ENCODE assay signal across 13 cellular contexts in genomic region chr6:45021652-45022051, GRCh38.
DNase-seq lines count a peak whose midpoint lies in the region; ATAC-seq and TF ChIP-seq lines count a peak whose summit lies in the region.
"Had no signal": no experiment of that assay in that cellular context is flagged by ENCODE, and none has a peak within 500 bp of the region (broad histone marks: within the 10 kb centered on the region; RNA-seq: fewer than 3 reads in every experiment).

No MANE protein-coding gene starts in this region.

- CTCF ChIA-PET in mammary epithelial cell (lab: Charles Lee; ENCODE audit: low non-redundant PET) = no interaction called here

- TF ChIP-seq CTCF in HFFc6 (IDR thresholded peaks at IDR 0.05) (no peak), mammary epithelial cell (conservative IDR thresholded peaks at IDR 0.05 in 1 of 2, IDR thresholded peaks at IDR 0.05 in 1 of 2; ENCODE audit: extremely low read depth in 1 of 2, insufficient read depth in 1 of 2, low read depth in 1 of 2, low read length in 2 of 2) (no peak)

- H2AFZ ChIP-seq in mammary epithelial cell (ENCODE audit: low read depth, low read length) = no peak overlapping the region

- peak overlapping the region; percentile 7; the same call in 1 of the 2 replicates for H3K27ac Mint-ChIP-seq in HFFc6
- peak overlapping the region; percentile 36 for H3K27ac Mint-ChIP-seq in T-helper 2 cell treated with Interferon-gamma antibody and Interleukin-4, amounts not matched to agents 5 μg/mL and 100 μg/mL, for 36 hours

- WGBS in mammary epithelial cell (ENCODE audit: low coverage, missing lambda C conversion rate) = 88% methylated on average over 2 of the region's 2 CpGs

- H3K4me1 ChIP-seq in BLaER1 treated with 17β-estradiol and CSF1 and Interleukin-3, amounts not matched to agents 10 nM and 100 nM = peaks cover 4 to 30% (median 20%) of the 10 kb centered on the region in 10 experiments; a peak in 19 of 20 replicates
- no peaks in the 10 kb centered on the region for H3K4me1 ChIP-seq in mammary epithelial cell (ENCODE audit: insufficient read depth, low read length)
- H3K4me1 ChIP-seq: ascending aorta had no signal

- BruUV-seq in mammary epithelial cell (replicated peaks; lab: Mats Ljungman, UMichigan) = no TSS peak

- peaks cover 20% of the 10 kb centered on the region for H3K4me1 Mint-ChIP-seq in HFFc6 (ENCODE audit: low read depth)
- peaks cover 25% of the 10 kb centered on the region for H3K4me1 Mint-ChIP-seq in T-helper 2 cell treated with Interferon-gamma antibody and Interleukin-4, amounts not matched to agents 5 μg/mL and 100 μg/mL, for 36 hours (ENCODE audit: low read depth)

- H3K4me2 ChIP-seq in BLaER1 treated with 17β-estradiol and CSF1 and Interleukin-3, amounts not matched to agents 10 nM and 100 nM = peak overlapping the region; percentile 3 to 76 (median 53); a peak in 17 of 22 replicates
- H3K4me2 ChIP-seq in mammary epithelial cell (ENCODE audit: insufficient read depth, low read depth, low read length) = no peak overlapping the region

- intact Hi-C loops in mammary epithelial cell (cut with micrococcal nuclease) = no loop called here

- no peaks in the 10 kb centered on the region; a peak in 1 of 22 replicates for H3K36me3 ChIP-seq in BLaER1 treated with 17β-estradiol and CSF1 and Interleukin-3, amounts not matched to agents 10 nM and 100 nM
- H3K36me3 ChIP-seq in mammary epithelial cell (ENCODE audit: insufficient read depth, low read length) = no peaks in the 10 kb centered on the region

- DNase-seq in HFFc6 = peak; percentile 34
- no peak for DNase-seq in T-helper 2 cell treated with Interferon-gamma antibody and Interleukin-4, amounts not matched to agents 5 μg/mL and 100 μg/mL, for 36 hours (ENCODE audit: low spot score)
- DNase-seq in hepatic stellate cell (ENCODE audit: low spot score) = peak; percentile 5
- no peak for DNase-seq in NCI-H345 (lab: John Stamatoyannopoulos, UW)
- no peak for DNase-seq in mammary epithelial cell
- DNase-seq: naive B cell; NCI-H2227 treated with DMSO at 0.1 percent for 48 hours; stimulated activated CD4-positive, alpha-beta T cell treated with anti-CD3 and anti-CD28 coated beads, Interleukin-4, amount 100 ng/mL, for 24 hours had no signal

- peak overlapping the region in 3 of 11 experiments; percentile 29 to 53 (median 34); a peak in 4 of 22 replicates for H3K9ac ChIP-seq in BLaER1 treated with 17β-estradiol and CSF1 and Interleukin-3, amounts not matched to agents 10 nM and 100 nM
- no peak overlapping the region for H3K9ac ChIP-seq in mammary epithelial cell (ENCODE audit: insufficient read depth, low read length)

- no peak overlapping the region; a peak in 1 of 20 replicates for H3K4me3 ChIP-seq in BLaER1 treated with 17β-estradiol and CSF1 and Interleukin-3, amounts not matched to agents 10 nM and 100 nM
- no peak overlapping the region for H3K4me3 ChIP-seq in mammary epithelial cell (replicated peaks in 1 of 3; ENCODE audit: insufficient read depth in 1 of 3, low read depth in 2 of 3, low read length in 3 of 3)
- H3K4me3 ChIP-seq: ascending aorta had no signal

- dilution Hi-C loops in mammary epithelial cell (cut with HindIII; ENCODE audit: low sequenced_read_pairs) = no loop called here

- peaks cover 10 to 25% (median 21%) of the 10 kb centered on the region in 11 experiments; a peak in 21 of 22 replicates for H3K9me3 ChIP-seq in BLaER1 treated with 17β-estradiol and CSF1 and Interleukin-3, amounts not matched to agents 10 nM and 100 nM (replicated peaks in 1 of 11)
- H3K9me3 ChIP-seq in mammary epithelial cell (replicated peaks; ENCODE audit: insufficient read depth, low read length) = no peaks in the 10 kb centered on the region
- H3K9me3 ChIP-seq: ascending aorta had no signal

- H3K4me3 Mint-ChIP-seq in HFFc6 = no peak overlapping the region
- H3K4me3 Mint-ChIP-seq in T-helper 2 cell treated with Interferon-gamma antibody and Interleukin-4, amounts not matched to agents 5 μg/mL and 100 μg/mL, for 36 hours = peak overlapping the region; percentile 42
- H3K4me3 Mint-ChIP-seq: naive B cell had no signal

- H3K9me3 Mint-ChIP-seq in HFFc6 = peaks cover 4% of the 10 kb centered on the region; the same call in 1 of the 2 replicates
- H3K9me3 Mint-ChIP-seq in T-helper 2 cell treated with Interferon-gamma antibody and Interleukin-4, amounts not matched to agents 5 μg/mL and 100 μg/mL, for 36 hours = peaks cover 30% of the 10 kb centered on the region

- no peaks in the 10 kb centered on the region for H4K20me1 ChIP-seq in BLaER1 treated with 17β-estradiol and CSF1 and Interleukin-3, amounts not matched to agents 10 nM and 100 nM
- no peaks in the 10 kb centered on the region for H4K20me1 ChIP-seq in mammary epithelial cell (ENCODE audit: insufficient read depth, low read length)

- H3K79me2 ChIP-seq in mammary epithelial cell (ENCODE audit: insufficient read depth, low read length) = no peaks in the 10 kb centered on the region

- H3K36me3 Mint-ChIP-seq in HFFc6 (ENCODE audit: low read depth) = peaks cover 4% of the 10 kb centered on the region
- peaks cover 28% of the 10 kb centered on the region for H3K36me3 Mint-ChIP-seq in T-helper 2 cell treated with Interferon-gamma antibody and Interleukin-4, amounts not matched to agents 5 μg/mL and 100 μg/mL, for 36 hours (ENCODE audit: low read depth)

- H3K27me3 Mint-ChIP-seq in HFFc6 (ENCODE audit: insufficient read depth) = no peaks in the 10 kb centered on the region
- no peaks in the 10 kb centered on the region for H3K27me3 Mint-ChIP-seq in T-helper 2 cell treated with Interferon-gamma antibody and Interleukin-4, amounts not matched to agents 5 μg/mL and 100 μg/mL, for 36 hours (ENCODE audit: low read depth)
- H3K27me3 Mint-ChIP-seq: naive B cell had no signal

- ATAC-seq in HG02588 (IDR thresholded peaks at IDR 0.05; ENCODE audit: unreplicated experiment) (no peak), HG03571 (IDR thresholded peaks at IDR 0.05; ENCODE audit: unreplicated experiment) (no peak)

- peak overlapping the region in 9 of 11 experiments; percentile 27 to 61 (median 41); a peak in 14 of 22 replicates for H3K27ac ChIP-seq in BLaER1 treated with 17β-estradiol and CSF1 and Interleukin-3, amounts not matched to agents 10 nM and 100 nM
- no peak overlapping the region for H3K27ac ChIP-seq in mammary epithelial cell (ENCODE audit: insufficient read depth, low read depth, low read length)
- H3K27ac ChIP-seq: ascending aorta, HL-60 had no signal

- in situ Hi-C loops in mammary epithelial cell (cut with MboI; ENCODE audit: low sequenced_read_pairs in 2 of 2) = no loop called here

- H3K27me3 ChIP-seq in BLaER1 treated with 17β-estradiol and CSF1 and Interleukin-3, amounts not matched to agents 10 nM and 100 nM = no peaks in the 10 kb centered on the region
- no peaks in the 10 kb centered on the region for H3K27me3 ChIP-seq in mammary epithelial cell (ENCODE audit: insufficient read depth, low read length)
- H3K27me3 ChIP-seq: ascending aorta had no signal

Comparison
In these comparisons a context has a peak if more than half of its experiments do, and no peak if none do; other contexts are left out.
1. DNase-seq: peak in HFFc6 (single experiment) and hepatic stellate cell (single experiment); none in T-helper 2 cell treated with Interferon-gamma antibody and Interleukin-4, amounts not matched to agents 5 μg/mL and 100 μg/mL, for 36 hours (single experiment), NCI-H345 (single experiment) and mammary epithelial cell (single experiment).